Comparison of ENCODE assay signal across 12 cellular contexts in the genomic region with DNA sequence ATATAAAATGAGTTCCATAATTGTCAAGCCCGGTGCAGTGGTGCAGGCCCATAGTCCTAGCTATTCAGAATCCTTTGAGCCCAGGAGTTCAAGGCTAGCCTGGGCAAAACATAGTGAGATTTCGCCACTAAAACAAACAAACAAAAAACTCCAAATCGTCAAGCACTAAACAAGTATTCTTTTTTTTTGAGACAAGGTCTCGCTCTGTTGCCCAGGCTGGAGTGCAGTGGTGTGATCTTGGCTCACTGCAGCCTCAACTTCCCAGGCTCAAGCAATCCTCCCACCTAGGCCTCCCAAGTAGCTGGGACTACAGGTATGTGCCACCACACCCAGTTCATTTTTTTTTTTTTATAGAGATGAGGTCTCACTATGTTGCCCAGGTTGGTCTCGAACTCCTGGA. TPM values are rescaled to one million over a fixed set of nuclear protein-coding genes. Genes with fewer than 3 reads are reported as not detected.
A peak's percentile ranks its signal among the peaks of the same experiment; 100 is the strongest.
DNase-seq lines count a peak whose midpoint lies in the region; ATAC-seq, FAIRE-seq and TF ChIP-seq lines count a peak whose summit lies in the region.
"Not testable (repeated sequence)": the region's sequence is repeated elsewhere in the genome, so short reads cannot be mapped to it uniquely, and the experiment has no call there.
"Had no signal": no experiment of that assay in that cellular context is flagged by ENCODE, and none has a peak within 500 bp of the region (broad histone marks: within the 10 kb centered on the region; RNA-seq: fewer than 3 reads in every experiment).

No MANE protein-coding gene starts in this region.

- not testable (repeated sequence) for ATAC-seq in GM12878
- peak in 3 of 4 donors; percentile 9 to 39 (median 37) for ATAC-seq in right lobe of liver

- not testable (repeated sequence) for H2AFZ ChIP-seq in SK-N-SH (ENCODE audit: low read depth); GM12878 (ENCODE audit: control insufficient read depth, low read depth, low read length)

- TF ChIP-seq RAD21 in SK-N-SH (IDR thresholded peaks at IDR 0.05; ENCODE audit: low read length); GM12878 (IDR thresholded peaks at IDR 0.05; ENCODE audit: insufficient read depth, low read depth, low read length): not testable (repeated sequence)

- not testable (repeated sequence) for BruUV-seq in GM12878 (replicated peaks; lab: Mats Ljungman, UMichigan)

- H4K20me1 ChIP-seq in SK-N-SH (ENCODE audit: insufficient read depth); GM12878 (ENCODE audit: control insufficient read depth, insufficient read depth): not testable (repeated sequence)

- not testable (repeated sequence) for TF ChIP-seq EP300 in SK-N-SH (IDR thresholded peaks at IDR 0.05; ENCODE audit: borderline replicate concordance in 1 of 2, low read depth in 1 of 2, low read length in 1 of 2); GM12878 (IDR thresholded peaks at IDR 0.05; ENCODE audit: borderline replicate concordance in 1 of 2, control insufficient read depth in 1 of 2, low read depth in 2 of 2, low read length in 2 of 2); transverse colon (IDR thresholded peaks at IDR 0.05; ENCODE audit: low read depth)

- 77% methylated on average over 5 of the region's 5 CpGs for WGBS in SK-N-SH (ENCODE audit: low lambda C conversion rate)
- 85% methylated on average over 5 of the region's 5 CpGs for WGBS in GM12878 (ENCODE audit: insufficient coverage, insufficient replicate concordance, low lambda C conversion rate, missing lambda C conversion rate)
- 49% methylated on average over 5 of the region's 5 CpGs for WGBS in right lobe of liver (ENCODE audit: insufficient coverage, low coverage, low lambda C conversion rate, missing lambda C conversion rate)
- 92 to 94% methylated on average over 5 of the region's 5 CpGs for WGBS in transverse colon (ENCODE audit: low coverage in 1 of 2), 2 donors

- not testable (repeated sequence) for TF ChIP-seq POLR2A in GM12878 (IDR thresholded peaks at IDR 0.05; ENCODE audit: low read depth, low read length); right lobe of liver (IDR thresholded peaks at IDR 0.05); transverse colon (IDR thresholded peaks at IDR 0.05)

- peak; percentile 38 for FAIRE-seq in GM12878 (lab: Jason Lieb, UNC)

- DNase-seq in HFFc6; SK-N-SH; GM12878 (ENCODE audit: low read depth, low spot score); epithelial cell of prostate (ENCODE audit: low read depth, low spot score); right lobe of liver; transverse colon: not testable (repeated sequence)

- H3K9me3 Mint-ChIP-seq in HFFc6, result not testable (repeated sequence)

- peak overlapping the region; percentile 56; the same call in 1 of the 2 replicates for H3K4me2 ChIP-seq in SK-N-SH
- not testable (repeated sequence) for H3K4me2 ChIP-seq in GM12878 (ENCODE audit: control insufficient read depth, insufficient read depth)

- H3K79me2 ChIP-seq in SK-N-SH (ENCODE audit: insufficient read depth); GM12878 (ENCODE audit: control insufficient read depth, insufficient read depth, low read length): not testable (repeated sequence)

- H3K4me3 Mint-ChIP-seq in HFFc6, result not testable (repeated sequence)

- POLR2A ChIA-PET in SK-N-SH (lab: Yijun Ruan, JAX), result not testable (repeated sequence)
- POLR2A ChIA-PET in GM12878 (lab: Charles Lee), result interaction anchor here (0.6 kb wide), 1 partner anchor 73 kb away, joined by 3 read pairs; no protein-coding TSS in a partner anchor

- not testable (repeated sequence) for H3K9me3 ChIP-seq in SK-N-SH; GM12878 (replicated peaks; ENCODE audit: control insufficient read depth, insufficient read depth, low read length); right lobe of liver; transverse colon

- CTCF ChIA-PET in SK-N-SH (lab: Yijun Ruan, JAX), result interaction anchor here (0.7 to 1.5 kb wide), 2 partner anchors 75 to 140 kb away, joined by 3 read pairs; no protein-coding TSS in a partner anchor
- CTCF ChIA-PET in GM12878 (lab: Yijun Ruan, JAX), result not testable (repeated sequence)

- not testable (repeated sequence) for H3K4me3 ChIP-seq in SK-N-SH (ENCODE audit: low read depth in 2 of 2, low read length in 1 of 2); GM12878; right lobe of liver; rectal smooth muscle tissue (ENCODE audit: low read length); transverse colon

- H3K27me3 Mint-ChIP-seq in HFFc6 (ENCODE audit: insufficient read depth), result not testable (repeated sequence)

- H3K36me3 Mint-ChIP-seq in HFFc6 (ENCODE audit: low read depth), result peaks cover 22% of the 10 kb centered on the region

- H3K27me3 ChIP-seq in SK-N-SH (ENCODE audit: insufficient read depth); GM12878 (replicated peaks in 1 of 2; ENCODE audit: control insufficient read depth in 2 of 2, insufficient read depth in 2 of 2, low read length in 1 of 2); right lobe of liver; rectal smooth muscle tissue (ENCODE audit: control insufficient read depth, insufficient read depth, low read length); transverse colon: not testable (repeated sequence)

- TF ChIP-seq CTCF in C4-2B (conservative IDR thresholded peaks at IDR 0.05); HFFc6 (IDR thresholded peaks at IDR 0.05); SK-N-SH (IDR thresholded peaks at IDR 0.05); GM12878 (IDR thresholded peaks at IDR 0.05 in 2 of 3, conservative IDR thresholded peaks at IDR 0.05 in 1 of 3; ENCODE audit: control insufficient read depth in 2 of 3, extremely low read depth in 1 of 3, insufficient read depth in 1 of 3, low read depth in 3 of 3, low read length in 3 of 3); right lobe of liver (IDR thresholded peaks at IDR 0.05); transverse colon (IDR thresholded peaks at IDR 0.05): not testable (repeated sequence)

- H3K27ac ChIP-seq in C4-2B (peak overlapping the region; percentile 91), SK-N-SH (ENCODE audit: low read depth in 2 of 2, low read length in 1 of 2) (peak overlapping the region; percentile 89 to 95), epithelial cell of prostate (peak overlapping the region; percentile 54), right lobe of liver (peak overlapping the region in 1 of 3 donors; percentile 44), rectal smooth muscle tissue (ENCODE audit: low read depth, low read length) (peak overlapping the region; percentile 69), transverse colon (peak overlapping the region in 3 of 4 donors; percentile 44 to 69 (median 51))
- not testable (repeated sequence) for H3K27ac ChIP-seq in GM12878 (ENCODE audit: control insufficient read depth, insufficient read depth)

- peaks cover 26% of the 10 kb centered on the region for H3F3A ChIP-seq in SK-N-SH (replicated peaks; ENCODE audit: insufficient read depth)

- in situ Hi-C loops in GM12878 (cut with MboI); transverse colon (cut with MboI; ENCODE audit: low pct_ligation_motif_present in 1 of 4, low pct_unique_long_range_greater_than_20kb in 1 of 4, low sequenced_read_pairs in 3 of 4): not testable (repeated sequence)

- intact Hi-C loops in GM12878 (cut with micrococcal nuclease; ENCODE audit: unreplicated experiment); right lobe of liver (cut with DNase I); transverse colon (cut with DNase I; ENCODE audit: low total_unique reads): not testable (repeated sequence)

- H3K9ac ChIP-seq in SK-N-SH; GM12878 (ENCODE audit: control insufficient read depth, insufficient read depth, low read length); rectal smooth muscle tissue (ENCODE audit: low read length): not testable (repeated sequence)

- H3K4me1 ChIP-seq in SK-N-SH (ENCODE audit: control insufficient read depth in 1 of 2, insufficient read depth in 2 of 2, low read depth in 1 of 2, low read length in 1 of 2) (peaks cover 20 to 56% of the 10 kb centered on the region in 2 experiments), right lobe of liver (peaks cover 0 to 42% (median 0%) of the 10 kb centered on the region in 4 donors), rectal smooth muscle tissue (ENCODE audit: control insufficient read depth, insufficient read depth, low read length) (peaks cover 22% of the 10 kb centered on the region)
- H3K4me1 ChIP-seq in GM12878 (ENCODE audit: control insufficient read depth, insufficient read depth, low read length); transverse colon: not testable (repeated sequence)

- H3K27ac Mint-ChIP-seq in HFFc6, result peak overlapping the region; percentile 92

- H3K36me3 ChIP-seq in SK-N-SH (replicated peaks in 1 of 2; ENCODE audit: control insufficient read depth in 1 of 2, insufficient read depth in 2 of 2, low read length in 1 of 2), result peaks cover 23 to 61% of the 10 kb centered on the region in 2 experiments
- H3K36me3 ChIP-seq in GM12878 (ENCODE audit: control insufficient read depth in 2 of 2, insufficient read depth in 2 of 2, low read length in 1 of 2), result peaks cover 27 to 49% of the 10 kb centered on the region in 2 experiments
- peaks cover 4 to 52% (median 25%) of the 10 kb centered on the region in 4 donors for H3K36me3 ChIP-seq in right lobe of liver
- peaks cover 55% of the 10 kb centered on the region for H3K36me3 ChIP-seq in rectal smooth muscle tissue (ENCODE audit: control insufficient read depth, insufficient read depth, low read length)
- H3K36me3 ChIP-seq in transverse colon, result peaks cover 0 to 45% (median 18%) of the 10 kb centered on the region in 4 donors

- RAD21 ChIA-PET in GM12878 (lab: Charles Lee; ENCODE audit: unreplicated experiment), result not testable (repeated sequence)

- peaks cover 40% of the 10 kb centered on the region for H3K4me1 Mint-ChIP-seq in HFFc6 (ENCODE audit: low read depth)

- SMC1A ChIA-PET in GM12878 (lab: Charles Lee; ENCODE audit: uncharacterized antibody, unreplicated experiment), result interaction anchor here (0.9 kb wide), 1 partner anchor 167 kb away, joined by 3 read pairs; no protein-coding TSS in a partner anchor

- not testable (repeated sequence) for H3K9me2 ChIP-seq in SK-N-SH

RNA-seq across cellular contexts. Expression of a gene that starts 29.4 kb away (rescaled TPM):
- under 1 TPM in 2 of 6 experiments, not detected in 4; 0.24 to 0.28 TPM for total RNA-seq in HFFc6 (2021; fragmentation: NEBNext Ultra II Directional; extraction: Animal tissue kit (Norgen Biotek cat#: 25700))
- polyA plus RNA-seq in SK-N-SH (2012; rRNA removed), result 0.18 and 0.36 TPM in 2 replicates
- 0.04 TPM in 1 of 2 replicates, not detected in the other for polyA plus RNA-seq in SK-N-SH (2012; cell fraction: cytosol; rRNA removed)
- polyA plus RNA-seq in SK-N-SH (2012; cell fraction: nucleus; rRNA removed), result 2.7 and 4.2 TPM in 2 replicates
- not detected in 2 replicates for total RNA-seq in GM12878 (2013; cell fraction: nucleolus; rRNA removed)
- total RNA-seq in GM12878 (2014; rRNA removed), result 0.27 TPM in 1 of 2 replicates, not detected in the other
- total RNA-seq in GM12878 (2014; rRNA removed; fragmentation: Illumina TruSeq; extraction: Trizol), result not detected in 2 replicates
- 0.32 and 0.46 TPM in 2 replicates for total RNA-seq in GM12878 (2021)
- polyA plus RNA-seq in GM12878 (2011; ENCODE audit: low read depth), result not detected
- polyA plus RNA-seq in GM12878 (2011; rRNA removed), result 0.12 TPM in 1 of 2 replicates, not detected in the other
- polyA plus RNA-seq in GM12878 (2011; cell fraction: cytosol; rRNA removed), result 0.10 and 0.33 TPM in 2 replicates
- 0.51 and 0.92 TPM in 2 replicates for polyA plus RNA-seq in GM12878 (2011; cell fraction: nucleus; rRNA removed)
- 0.31 and 0.35 TPM in 2 replicates for polyA plus RNA-seq in GM12878 (2012)
- polyA plus RNA-seq in GM12878 (2014; fragmentation: Illumina TruSeq; extraction: Trizol), result not detected in 2 replicates
- polyA plus RNA-seq in GM12878 (2014; fragmentation: Nextera tagmentation; extraction: Ambion mirVana), result not detected
- not detected in 2 replicates for polyA plus RNA-seq in GM12878 (2014; rRNA removed)
- polyA plus RNA-seq in GM12878 (2016; fragmentation: Nextera tagmentation; extraction: Ambion mirVana), result under 1 TPM; 0.17 to 0.24 TPM
- not detected in 2 replicates for polyA minus RNA-seq in GM12878 (2011; rRNA and poly(A)+ RNA removed)
- polyA minus RNA-seq in GM12878 (2011; cell fraction: cytosol; rRNA and poly(A)+ RNA removed), result not detected in 2 replicates
- not detected in 2 replicates for polyA minus RNA-seq in GM12878 (2011; cell fraction: nucleus; rRNA and poly(A)+ RNA removed)
- total RNA-seq in right lobe of liver, result 1 to 10 TPM in 3 of 6 experiments, under 1 TPM in 3; 0.32 to 1.2 (median 0.87) TPM
- total RNA-seq in transverse colon, result 1 to 10 TPM in 3 of 4 donors, not detected in 1; 1.2 to 5.0 (median 2.4) TPM
- total RNA-seq: A172; CD4-positive, CD25-positive, alpha-beta regulatory T cell; SJSA1 had no signal
- polyA plus RNA-seq: CD4-positive, CD25-positive, alpha-beta regulatory T cell had no signal

RNA-seq across cellular contexts. Expression of a gene that starts 38.4 kb away (rescaled TPM):
- total RNA-seq in HFFc6 (2021; fragmentation: NEBNext Ultra II Directional; extraction: Animal tissue kit (Norgen Biotek cat#: 25700)), result 10 to 100 TPM; 40.5 to 48.8 (median 43.3) TPM
- 16.8 and 21.8 TPM in 2 replicates for polyA plus RNA-seq in SK-N-SH (2012; rRNA removed)
- 9.2 and 14.9 TPM in 2 replicates for polyA plus RNA-seq in SK-N-SH (2012; cell fraction: cytosol; rRNA removed)
- polyA plus RNA-seq in SK-N-SH (2012; cell fraction: nucleus; rRNA removed), result 40.3 and 60.8 TPM in 2 replicates
- total RNA-seq in GM12878 (2013; cell fraction: nucleolus; rRNA removed), result not detected in 2 replicates
- total RNA-seq in GM12878 (2014; rRNA removed), result not detected in 2 replicates
- total RNA-seq in GM12878 (2014; rRNA removed; fragmentation: Illumina TruSeq; extraction: Trizol), result not detected in 2 replicates
- 0.13 and 0.43 TPM in 2 replicates for total RNA-seq in GM12878 (2021)
- polyA plus RNA-seq in GM12878 (2011; ENCODE audit: low read depth), result not detected
- not detected in 2 replicates for polyA plus RNA-seq in GM12878 (2011; rRNA removed)
- 0.07 TPM in 1 of 2 replicates, not detected in the other for polyA plus RNA-seq in GM12878 (2011; cell fraction: cytosol; rRNA removed)
- 0.13 and 0.28 TPM in 2 replicates for polyA plus RNA-seq in GM12878 (2011; cell fraction: nucleus; rRNA removed)
- polyA plus RNA-seq in GM12878 (2012), result 0.12 and 0.25 TPM in 2 replicates
- not detected in 2 replicates for polyA plus RNA-seq in GM12878 (2014; fragmentation: Illumina TruSeq; extraction: Trizol)
- not detected for polyA plus RNA-seq in GM12878 (2014; fragmentation: Nextera tagmentation; extraction: Ambion mirVana)
- 0.03 and 0.06 TPM in 2 replicates for polyA plus RNA-seq in GM12878 (2014; rRNA removed)
- polyA plus RNA-seq in GM12878 (2016; fragmentation: Nextera tagmentation; extraction: Ambion mirVana), result not detected
- polyA minus RNA-seq in GM12878 (2011; rRNA and poly(A)+ RNA removed), result not detected in 2 replicates
- not detected in 2 replicates for polyA minus RNA-seq in GM12878 (2011; cell fraction: cytosol; rRNA and poly(A)+ RNA removed)
- polyA minus RNA-seq in GM12878 (2011; cell fraction: nucleus; rRNA and poly(A)+ RNA removed), result not detected in 2 replicates
- 10 to 100 TPM in 4 of 6 experiments, 1 to 10 TPM in 2; 8.9 to 15.8 (median 11.5) TPM for total RNA-seq in right lobe of liver
- 10 to 100 TPM; 21.1 to 81.0 (median 43.6) TPM for total RNA-seq in transverse colon
- total RNA-seq: OCI-LY7 had no signal

RNA-seq across cellular contexts. Expression of a gene that starts 43.5 kb away (rescaled TPM):
- total RNA-seq in HFFc6 (2021; fragmentation: NEBNext Ultra II Directional; extraction: Animal tissue kit (Norgen Biotek cat#: 25700)), result 100 to 1,000 TPM in 1 of 6 experiments, 10 to 100 TPM in 5; 89.1 to 101 (median 89.9) TPM
- polyA plus RNA-seq in SK-N-SH (2012; rRNA removed), result 40.4 and 51.9 TPM in 2 replicates
- 24.9 and 35.1 TPM in 2 replicates for polyA plus RNA-seq in SK-N-SH (2012; cell fraction: cytosol; rRNA removed)
- 63.9 and 70.3 TPM in 2 replicates for polyA plus RNA-seq in SK-N-SH (2012; cell fraction: nucleus; rRNA removed)
- 58.7 and 64.4 TPM in 2 replicates for total RNA-seq in GM12878 (2013; cell fraction: nucleolus; rRNA removed)
- total RNA-seq in GM12878 (2014; rRNA removed), result 73.0 and 90.1 TPM in 2 replicates
- 30.0 and 36.1 TPM in 2 replicates for total RNA-seq in GM12878 (2014; rRNA removed; fragmentation: Illumina TruSeq; extraction: Trizol)
- total RNA-seq in GM12878 (2021), result 87.6 and 91.5 TPM in 2 replicates
- 19.8 TPM for polyA plus RNA-seq in GM12878 (2011; ENCODE audit: low read depth)
- 32.2 and 59.4 TPM in 2 replicates for polyA plus RNA-seq in GM12878 (2011; rRNA removed)
- 69.1 and 75.3 TPM in 2 replicates for polyA plus RNA-seq in GM12878 (2011; cell fraction: cytosol; rRNA removed)
- 110 and 152 TPM in 2 replicates for polyA plus RNA-seq in GM12878 (2011; cell fraction: nucleus; rRNA removed)
- 35.8 and 37.7 TPM in 2 replicates for polyA plus RNA-seq in GM12878 (2012)
- 21.4 and 56.1 TPM in 2 replicates for polyA plus RNA-seq in GM12878 (2014; fragmentation: Illumina TruSeq; extraction: Trizol)
- 1 to 10 TPM; 2.1 to 5.0 TPM for polyA plus RNA-seq in GM12878 (2014; fragmentation: Nextera tagmentation; extraction: Ambion mirVana)
- 54.9 and 66.6 TPM in 2 replicates for polyA plus RNA-seq in GM12878 (2014; rRNA removed)
- polyA plus RNA-seq in GM12878 (2016; fragmentation: Nextera tagmentation; extraction: Ambion mirVana), result 10 to 100 TPM; 89.1 to 98.6 TPM
- 137 and 178 TPM in 2 replicates for polyA minus RNA-seq in GM12878 (2011; rRNA and poly(A)+ RNA removed)
- 57.7 and 67.1 TPM in 2 replicates for polyA minus RNA-seq in GM12878 (2011; cell fraction: cytosol; rRNA and poly(A)+ RNA removed)
- 47.6 and 76.1 TPM in 2 replicates for polyA minus RNA-seq in GM12878 (2011; cell fraction: nucleus; rRNA and poly(A)+ RNA removed)
- total RNA-seq in right lobe of liver, result 10 to 100 TPM; 35.7 to 63.2 (median 44.4) TPM
- total RNA-seq in transverse colon, result 100 to 1,000 TPM in 2 of 4 donors, 10 to 100 TPM in 2; 45.6 to 107 (median 92.4) TPM

Comparison
In these comparisons a context has a peak if more than half of its experiments do, and no peak if none do; other contexts are left out.
1. RNA of a gene that starts 38.4 kb away (total RNA-seq): 21.1 to 81.0 TPM in transverse colon, 40.5 to 48.8 TPM in HFFc6 and 8.9 to 15.8 TPM in right lobe of liver; 0.13 to 0.43 TPM in GM12878; every median in the first group is over 4 times any median in the second.